ENCODE assay signal across 8 cellular contexts in the genomic region with DNA sequence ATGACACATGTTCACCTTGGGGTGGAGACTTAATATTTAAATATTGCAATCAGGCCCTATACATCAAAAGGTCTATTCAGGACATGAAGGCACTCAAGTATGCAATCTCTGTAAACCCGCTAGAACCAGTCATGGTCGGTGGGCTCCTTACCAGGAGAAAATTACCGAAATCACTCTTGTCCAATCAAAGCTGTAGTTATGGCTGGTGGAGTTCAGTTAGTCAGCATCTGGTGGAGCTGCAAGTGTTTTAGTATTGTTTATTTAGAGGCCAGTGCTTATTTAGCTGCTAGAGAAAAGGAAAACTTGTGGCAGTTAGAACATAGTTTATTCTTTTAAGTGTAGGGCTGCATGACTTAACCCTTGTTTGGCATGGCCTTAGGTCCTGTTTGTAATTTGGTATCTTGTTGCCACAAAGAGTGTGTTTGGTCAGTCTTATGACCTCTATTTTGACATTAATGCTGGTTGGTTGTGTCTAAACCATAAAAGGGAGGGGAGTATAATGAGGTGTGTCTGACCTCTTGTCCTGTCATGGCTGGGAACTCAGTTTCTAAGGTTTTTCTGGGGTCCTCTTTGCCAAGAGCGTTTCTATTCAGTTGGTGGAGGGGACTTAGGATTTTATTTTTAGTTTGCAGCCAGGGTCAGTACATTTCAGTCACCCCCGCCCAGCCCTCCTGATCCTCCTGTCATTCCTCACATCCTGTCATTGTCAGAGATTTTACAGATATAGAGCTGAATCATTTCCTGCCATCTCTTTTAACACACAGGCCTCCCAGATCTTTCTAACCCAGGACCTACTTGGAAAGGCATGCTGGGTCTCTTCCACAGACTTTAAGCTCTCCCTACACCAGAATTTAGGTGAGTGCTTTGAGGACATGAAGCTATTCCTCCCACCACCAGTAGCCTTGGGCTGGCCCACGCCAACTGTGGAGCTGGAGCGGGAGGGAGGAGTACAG.
DNase-seq lines count a peak whose midpoint lies in the region; ATAC-seq and TF ChIP-seq lines count a peak whose summit lies in the region.

No MANE protein-coding gene starts in this region.

- H3K79me2 ChIP-seq in Karpas-422 (ENCODE audit: low read length): no peaks in the 10 kb centered on the region

- H4K20me1 ChIP-seq in Karpas-422 (ENCODE audit: insufficient read depth, low read depth, low read length): no peaks in the 10 kb centered on the region

- no peak overlapping the region for H3K4me2 ChIP-seq in Karpas-422 (ENCODE audit: low read depth, low read length, poor library complexity, severe bottlenecking)

- intact Hi-C loops in ascending aorta (cut with DNase I): no loop called here

- no peaks in the 10 kb centered on the region; the same call in 1 of the 2 replicates for H3K36me3 ChIP-seq in SJCRH30
- peaks cover 5% of the 10 kb centered on the region; the same call in 1 of the 2 replicates for H3K36me3 ChIP-seq in Karpas-422 (ENCODE audit: insufficient read depth, low read length)
- H3K36me3 ChIP-seq in ascending aorta: peaks cover 0 to 5% of the 10 kb centered on the region in 2 donors

- no peak for TF ChIP-seq CTCF in fibroblast of pulmonary artery (IDR thresholded peaks at IDR 0.05; ENCODE audit: low read length, missing control alignments)
- TF ChIP-seq CTCF in ascending aorta (IDR thresholded peaks at IDR 0.05): no peak

- H2AFZ ChIP-seq in Karpas-422 (ENCODE audit: low read length): no peak overlapping the region

- H3K9me3 ChIP-seq in SJCRH30 (replicated peaks) (no peaks in the 10 kb centered on the region), Karpas-422 (ENCODE audit: low read length) (no peaks in the 10 kb centered on the region), ascending aorta (no peaks in the 10 kb centered on the region)

- H3K4me3 ChIP-seq in SJCRH30 (no peak overlapping the region), fibroblast of pulmonary artery (replicated peaks; ENCODE audit: low read depth, low read length) (no peak overlapping the region), Karpas-422 (ENCODE audit: low read length) (no peak overlapping the region), ascending aorta (no peak overlapping the region)

- H3K9me2 ChIP-seq in Karpas-422 (replicated peaks; ENCODE audit: insufficient read depth, low read length): no peaks in the 10 kb centered on the region

- 0 out of 2 replicates have a peak overlapping the region, but pooled peaks have one; percentile 9 for H3K27ac ChIP-seq in SJCRH30
- H3K27ac ChIP-seq in Karpas-422 (ENCODE audit: low read length): no peak overlapping the region
- H3K27ac ChIP-seq in ascending aorta: no peak overlapping the region

- ATAC-seq in HG02588 (IDR thresholded peaks at IDR 0.05; ENCODE audit: unreplicated experiment) (no peak), GM21528 (IDR thresholded peaks at IDR 0.05; ENCODE audit: low FRiP score, unreplicated experiment) (no peak)

- H3K27me3 ChIP-seq in SJCRH30 (no peaks in the 10 kb centered on the region), Karpas-422 (ENCODE audit: low read length) (no peaks in the 10 kb centered on the region), ascending aorta (no peaks in the 10 kb centered on the region)

- H3K4me1 ChIP-seq in SJCRH30 (peaks cover 19% of the 10 kb centered on the region), Karpas-422 (ENCODE audit: low read length) (no peaks in the 10 kb centered on the region), ascending aorta (no peaks in the 10 kb centered on the region)

- H3K9ac ChIP-seq in Karpas-422 (ENCODE audit: low read length): no peak overlapping the region

- peak; percentile 20 for DNase-seq in stimulated activated CD4-positive, alpha-beta T cell treated with anti-CD3 and anti-CD28 coated beads, Interleukin-1b, Interleukin-23, amount 100 ng/mL, for 48 hours
- DNase-seq in stimulated activated CD4-positive, alpha-beta T cell treated with anti-CD3 and anti-CD28 coated beads, Interleukin-4, amount 100 ng/mL, for 4 hours: no peak
- peak; percentile 12 to 20 for DNase-seq in SJCRH30
- peak; percentile 55 for DNase-seq in fibroblast of pulmonary artery (ENCODE audit: low read depth)
- DNase-seq in Karpas-422: no peak
- DNase-seq in ascending aorta (ENCODE audit: low spot score in 2 of 2): no peak

Comparison
In these comparisons a context has a peak if more than half of its experiments do, and no peak if none do; other contexts are left out.
1. DNase-seq: peak in stimulated activated CD4-positive, alpha-beta T cell treated with anti-CD3 and anti-CD28 coated beads, Interleukin-1b, Interleukin-23, amount 100 ng/mL, for 48 hours (single experiment), SJCRH30 (2 of 2) and fibroblast of pulmonary artery (single experiment); none in stimulated activated CD4-positive, alpha-beta T cell treated with anti-CD3 and anti-CD28 coated beads, Interleukin-4, amount 100 ng/mL, for 4 hours (0 of 2), Karpas-422 (single experiment) and ascending aorta (0 of 2).